9 cellular contexts compared by ENCODE assay signal in the genomic region with DNA sequence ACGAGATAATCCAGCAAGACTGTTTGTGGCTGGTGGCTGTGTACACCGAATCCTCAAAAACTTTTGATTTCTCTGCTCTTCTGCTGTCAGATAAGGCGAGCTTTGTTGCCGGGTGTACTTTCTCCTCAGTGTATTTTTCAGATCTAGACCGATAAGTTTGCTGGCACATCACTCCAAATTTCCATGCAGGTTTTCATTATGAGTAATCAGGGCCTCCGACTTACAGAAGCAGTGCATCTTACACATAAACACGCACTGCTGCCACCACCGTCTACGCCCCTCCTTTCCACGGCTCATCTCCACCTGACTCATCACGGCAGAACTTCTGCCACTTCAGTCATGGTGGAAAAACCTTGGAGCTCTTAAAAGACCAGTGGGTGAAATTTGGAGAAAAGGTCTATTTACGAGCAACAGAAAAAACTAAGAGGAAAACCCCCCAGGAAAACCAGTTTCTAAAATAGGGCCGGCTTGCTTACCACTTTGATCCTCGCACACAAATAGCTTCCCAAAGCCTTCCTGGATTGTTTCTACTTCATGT.
A peak's percentile ranks its signal among the peaks of the same experiment; 100 is the strongest.
DNase-seq lines count a peak whose midpoint lies in the region; FAIRE-seq and TF ChIP-seq lines count a peak whose summit lies in the region.
"Had no signal": no experiment of that assay in that cellular context is flagged by ENCODE, and none has a peak within 500 bp of the region (broad histone marks: within the 10 kb centered on the region; RNA-seq: fewer than 3 reads in every experiment).

No MANE protein-coding gene starts in this region.

- FAIRE-seq in H54 (lab: Jason Lieb, UNC), result peak; percentile 72

- DNase-seq in EL, result peak; percentile 95
- DNase-seq in H54 (ENCODE audit: insufficient read length, low spot score), result peak; percentile 69
- peak in 3 of 5 donors; percentile 20 to 92 (median 34) for DNase-seq in T-helper 1 cell
- DNase-seq in astrocyte of the hippocampus (ENCODE audit: low read depth, low spot score), result peak; percentile 81
- peak; percentile 89 for DNase-seq in stimulated activated CD4-positive, alpha-beta T cell treated with anti-CD3 and anti-CD28 coated beads, Interleukin-1b, Interleukin-23, amount 100 ng/mL, for 48 hours
- no peak for DNase-seq in NCI-H1417 treated with DMSO at 0.1 percent for 48 hours (lab: John Stamatoyannopoulos, UW)
- DNase-seq in effector CD8-positive, alpha-beta T cell (lab: John Stamatoyannopoulos, UW), result no peak
- DNase-seq in retina, result no peak
- DNase-seq: left cardiac atrium had no signal

- no peak for TF ChIP-seq POLR2A in H54 (IDR thresholded peaks at IDR 0.05; ENCODE audit: low read depth, low read length)

Comparison
In these comparisons a context has a peak if more than half of its experiments do, and no peak if none do; other contexts are left out.
1. DNase-seq: peak in EL (single experiment), H54 (single experiment), T-helper 1 cell (3 of 5), astrocyte of the hippocampus (single experiment) and stimulated activated CD4-positive, alpha-beta T cell treated with anti-CD3 and anti-CD28 coated beads, Interleukin-1b, Interleukin-23, amount 100 ng/mL, for 48 hours (single experiment); none in NCI-H1417 treated with DMSO at 0.1 percent for 48 hours (single experiment), effector CD8-positive, alpha-beta T cell (single experiment) and retina (single experiment).